In genomic region chr3:133669949-133670524, GRCh38 we compare ENCODE assay signal across 1 cellular context.
TF ChIP-seq lines count a peak whose summit lies in the region.

No MANE protein-coding gene starts in this region.

TF ChIP-seq in A549, 52 proteins besides CTCF, POLR2A, EP300 and RAD21 (continued from another document):
- TF ChIP-seq KDM1A (IDR thresholded peaks at IDR 0.05; ENCODE audit: low read depth) (no peak), ZSCAN20 (CRISPR knock-in tag; IDR thresholded peaks at IDR 0.05) (no peak), CEBPB (IDR thresholded peaks at IDR 0.05) (no peak), HMGXB4 (CRISPR knock-in tag; IDR thresholded peaks at IDR 0.05; ENCODE audit: borderline replicate concordance) (no peak), RARB (CRISPR knock-in tag; IDR thresholded peaks at IDR 0.05) (no peak), EHF (CRISPR knock-in tag; IDR thresholded peaks at IDR 0.05) (no peak), CBX8 (IDR thresholded peaks at IDR 0.05) (no peak), ZFP36 (IDR thresholded peaks at IDR 0.05; ENCODE audit: borderline replicate concordance, partially characterized antibody) (no peak), FOSL2 (IDR thresholded peaks at IDR 0.05) (no peak), FOSL2 (CRISPR knock-in tag; IDR thresholded peaks at IDR 0.05) (no peak), RCOR1 (IDR thresholded peaks at IDR 0.05; ENCODE audit: low read depth, low read length) (no peak), RFX5 (IDR thresholded peaks at IDR 0.05) (no peak)
TF ChIP-seq in A549: peak in this region for 0.
